In the genomic region with DNA sequence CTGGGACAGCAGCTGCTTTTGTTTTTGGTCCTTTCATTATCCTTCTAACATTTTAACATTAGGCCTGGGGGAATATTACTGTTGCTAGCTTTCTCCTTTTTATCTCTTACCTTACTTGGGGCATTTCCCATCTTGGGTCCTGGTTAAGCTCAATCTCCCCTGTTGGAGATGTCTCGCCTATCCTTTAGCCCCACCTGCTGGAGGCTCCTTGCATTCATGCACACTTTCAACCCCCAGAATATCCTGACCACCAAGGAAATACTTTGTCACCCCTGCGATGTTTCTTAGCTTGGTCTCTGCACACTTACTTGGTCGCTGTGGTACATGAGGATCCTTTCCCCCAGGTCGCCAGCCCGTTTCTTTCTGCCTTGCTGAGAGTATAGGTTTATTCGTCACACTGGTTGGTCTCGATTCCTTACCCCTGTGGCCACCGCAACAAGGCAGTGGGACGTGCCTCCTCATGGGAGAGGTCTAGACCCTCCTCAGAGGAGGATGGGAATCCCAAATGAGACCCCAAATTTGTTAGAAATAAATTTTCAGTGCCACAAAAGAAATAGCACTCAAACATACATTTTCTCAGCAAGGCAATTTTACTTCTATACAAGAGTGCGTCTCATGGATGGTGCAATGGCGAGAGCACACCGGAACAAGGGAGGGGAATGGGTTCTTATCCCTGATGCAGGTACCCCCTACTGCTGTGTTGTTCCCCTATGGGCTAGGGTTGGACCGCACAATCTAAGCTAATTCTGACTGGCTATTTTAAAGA, we compare ENCODE assay signal across 8 cellular contexts. TPM values are rescaled to one million over a fixed set of nuclear protein-coding genes. Genes with fewer than 3 reads are reported as not detected.
DNase-seq lines count a peak whose midpoint lies in the region; ATAC-seq and TF ChIP-seq lines count a peak whose summit lies in the region.

No MANE protein-coding gene starts in this region.

- no peaks in the 10 kb centered on the region for H4K20me1 ChIP-seq in DOHH2 (ENCODE audit: control insufficient read depth, insufficient read depth, low read depth, low read length)
- H4K20me1 ChIP-seq in MM.1S (ENCODE audit: insufficient read depth, low read length): no peaks in the 10 kb centered on the region

- H3K27ac ChIP-seq in DOHH2 (ENCODE audit: low read depth, low read length) (no peak overlapping the region), MM.1S (ENCODE audit: low read length) (no peak overlapping the region)

- no peaks in the 10 kb centered on the region for H3K27me3 ChIP-seq in DOHH2 (ENCODE audit: control insufficient read depth, low read length)
- H3K27me3 ChIP-seq in MM.1S (replicated peaks; ENCODE audit: insufficient read depth, low read length): no peaks in the 10 kb centered on the region

- H3K4me1 ChIP-seq in DOHH2 (ENCODE audit: control insufficient read depth, low read length) (peaks cover 14% of the 10 kb centered on the region), MM.1S (ENCODE audit: low read length) (no peaks in the 10 kb centered on the region)

- DNase-seq in MM.1S (peak; percentile 69), activated T-cell treated with anti-CD3 and anti-CD28 coated beads for 4 hours (peak; percentile 67), fibroblast of villous mesenchyme (ENCODE audit: low read depth) (peak; percentile 74), globus pallidus (ENCODE audit: low spot score) (no peak)
- peak; percentile 72 for DNase-seq in stimulated activated CD4-positive, alpha-beta T cell treated with anti-CD3 and anti-CD28 coated beads, Interleukin-4, amount 100 ng/mL, for 24 hours

- H3K9me2 ChIP-seq in DOHH2 (replicated peaks; ENCODE audit: control insufficient read depth, low read length) (no peaks in the 10 kb centered on the region), MM.1S (replicated peaks; ENCODE audit: insufficient read depth, low read length) (no peaks in the 10 kb centered on the region)

- H3K4me2 ChIP-seq in DOHH2 (ENCODE audit: low read length): no peak overlapping the region
- no peak overlapping the region for H3K4me2 ChIP-seq in MM.1S (ENCODE audit: low read depth, low read length)

- H3F3A ChIP-seq in DOHH2 (ENCODE audit: control insufficient read depth, insufficient read depth): peaks cover 16% of the 10 kb centered on the region
- 0 out of 2 replicates have a peak, but pooled peaks cover 6% of the 10 kb centered on the region for H3F3A ChIP-seq in MM.1S (ENCODE audit: insufficient read depth, low read length)

- H3K4me3 ChIP-seq in DOHH2 (ENCODE audit: low read length) (no peak overlapping the region), MM.1S (ENCODE audit: low read length) (no peak overlapping the region), fibroblast of villous mesenchyme (ENCODE audit: low read depth, low read length) (no peak overlapping the region)

- H3K79me2 ChIP-seq in DOHH2 (ENCODE audit: control insufficient read depth, low read length) (no peaks in the 10 kb centered on the region), MM.1S (ENCODE audit: low read length) (no peaks in the 10 kb centered on the region)

- ATAC-seq in HG02798 (IDR thresholded peaks at IDR 0.05; ENCODE audit: poor library complexity, unreplicated experiment) (no peak), GM21515 (IDR thresholded peaks at IDR 0.05; ENCODE audit: unreplicated experiment) (no peak)

- H2AFZ ChIP-seq in MM.1S (ENCODE audit: low read length): no peak overlapping the region

- peaks cover 51% of the 10 kb centered on the region for H3K36me3 ChIP-seq in DOHH2 (ENCODE audit: control insufficient read depth, low read length)
- H3K36me3 ChIP-seq in MM.1S (replicated peaks; ENCODE audit: insufficient read depth, low read length): 0 out of 2 replicates have a peak, but pooled peaks cover 5% of the 10 kb centered on the region

- peak; percentile 77 for TF ChIP-seq CTCF in DOHH2 (IDR thresholded peaks at IDR 0.05; ENCODE audit: low read depth, low read length, poor library complexity, severe bottlenecking)
- TF ChIP-seq CTCF in MM.1S (IDR thresholded peaks at IDR 0.05; ENCODE audit: low read length): peak; percentile 73
- TF ChIP-seq CTCF in fibroblast of villous mesenchyme (IDR thresholded peaks at IDR 0.05; ENCODE audit: insufficient read depth, low read depth, low read length): peak; percentile 92

- H3K9me3 ChIP-seq in DOHH2 (ENCODE audit: control insufficient read depth, insufficient read depth, low read length) (peaks cover 8% of the 10 kb centered on the region; the same call in 1 of the 2 replicates), MM.1S (replicated peaks; ENCODE audit: insufficient read depth, low read length) (no peaks in the 10 kb centered on the region)

- H3K9ac ChIP-seq in MM.1S (ENCODE audit: low read length): no peak overlapping the region

RNA-seq across cellular contexts. Expression of a gene that starts 5.4 kb away (rescaled TPM):
- 14.7 and 18.4 TPM in 2 replicates for total RNA-seq in fibroblast of villous mesenchyme

RNA-seq across cellular contexts. Expression of a gene that starts 20.0 kb away (rescaled TPM):
- 9.7 and 10.4 TPM in 2 replicates for total RNA-seq in fibroblast of villous mesenchyme

RNA-seq across cellular contexts. Expression of a gene that starts 42.2 kb away (rescaled TPM):
- 224 and 265 TPM in 2 replicates for total RNA-seq in fibroblast of villous mesenchyme
